Comparison of ENCODE assay signal across 13 cellular contexts in the genomic region with DNA sequence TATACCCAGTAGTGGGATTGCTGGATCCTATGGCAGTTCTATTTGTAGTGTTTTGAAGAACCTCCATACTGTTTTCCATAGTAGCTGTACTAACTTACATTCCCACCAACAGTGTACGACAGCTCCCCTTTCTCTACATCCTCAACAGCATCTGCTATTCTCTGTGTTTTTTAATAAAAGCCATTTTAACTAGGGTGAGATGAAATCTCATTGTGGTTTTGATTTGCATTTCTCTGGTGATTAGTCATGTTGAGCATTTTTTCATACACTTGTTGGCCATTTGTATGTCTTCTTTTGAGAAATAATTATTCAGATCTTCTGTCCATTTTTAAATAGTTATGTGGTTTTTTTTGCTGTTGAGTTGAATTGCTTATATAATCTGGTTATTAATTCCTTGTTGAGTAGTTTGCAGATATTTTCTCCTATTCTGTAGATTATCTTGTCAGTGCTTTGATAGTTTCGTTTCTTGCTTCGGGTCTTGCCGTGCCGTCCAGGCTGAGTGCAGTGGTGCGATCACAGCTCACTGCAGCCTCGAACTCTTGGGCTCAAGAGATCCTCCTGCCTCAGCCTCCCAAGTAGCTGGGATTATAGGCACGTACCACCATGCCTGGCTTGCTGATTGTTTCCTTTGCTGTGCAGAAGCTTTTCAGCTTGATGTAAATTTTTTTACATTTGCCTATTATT. TPM values are rescaled to one million over a fixed set of nuclear protein-coding genes. Genes with fewer than 3 reads are reported as not detected.
DNase-seq lines count a peak whose midpoint lies in the region; ATAC-seq, FAIRE-seq and TF ChIP-seq lines count a peak whose summit lies in the region.
"Had no signal": no experiment of that assay in that cellular context is flagged by ENCODE, and none has a peak within 500 bp of the region (broad histone marks: within the 10 kb centered on the region; RNA-seq: fewer than 3 reads in every experiment).

No MANE protein-coding gene starts in this region.

- TF ChIP-seq CTCF in fibroblast of villous mesenchyme (IDR thresholded peaks at IDR 0.05; ENCODE audit: insufficient read depth, low read depth, low read length) = no peak

- FAIRE-seq in GM12892 (lab: Jason Lieb, UNC) = peak; percentile 30

- peak; percentile 51 for ATAC-seq in GM21360 (IDR thresholded peaks at IDR 0.05; ENCODE audit: unreplicated experiment)
- ATAC-seq in HG03571 (IDR thresholded peaks at IDR 0.05; ENCODE audit: unreplicated experiment) = peak; percentile 58

- no peak for TF ChIP-seq POLR2A in GM12892 (IDR thresholded peaks at IDR 0.05; ENCODE audit: low read depth, low read length)

- H3K4me3 ChIP-seq in fibroblast of villous mesenchyme (ENCODE audit: low read depth, low read length) = no peak overlapping the region

- DNase-seq in GM12892 (ENCODE audit: insufficient read length) (no peak), fibroblast of villous mesenchyme (ENCODE audit: low read depth) (peak; percentile 20), SW480 (ENCODE audit: low spot score) (no peak), HT-29 (ENCODE audit: low spot score) (no peak), iPS-NIHi7 (ENCODE audit: extremely low spot score) (no peak), pons (ENCODE audit: low spot score) (no peak)
- DNase-seq: activated gamma-delta T cell treated with Interleukin-2 at 50 U/mL for 16 hours; DMS53; effector memory CD4-positive, alpha-beta T cell; MV-4-11 had no signal

RNA-seq across cellular contexts. Expression of a gene that starts 12.0 kb away (rescaled TPM):
- polyA plus RNA-seq in GM12892 (2012; ENCODE audit: missing spikeins) = 38.8 TPM
- total RNA-seq in fibroblast of villous mesenchyme = 22.5 and 35.4 TPM in 2 replicates
- total RNA-seq in HT-29 (2014; rRNA removed; shearing (Covaris generic)) = 44.3 and 56.9 TPM in 2 replicates

RNA-seq across cellular contexts. Expression of a gene that starts 18.4 kb away (rescaled TPM):
- 0.72 TPM for polyA plus RNA-seq in GM12892 (2012; ENCODE audit: missing spikeins)
- 0.32 and 0.43 TPM in 2 replicates for total RNA-seq in fibroblast of villous mesenchyme
- not detected in 2 replicates for total RNA-seq in HT-29 (2014; rRNA removed; shearing (Covaris generic))
- total RNA-seq: mucosa of gallbladder had no signal

RNA-seq across cellular contexts. Expression of a gene that starts 26.9 kb away (rescaled TPM):
- polyA plus RNA-seq in GM12892 (2012; ENCODE audit: missing spikeins) = 7.1 TPM
- 6.4 and 7.8 TPM in 2 replicates for total RNA-seq in fibroblast of villous mesenchyme
- total RNA-seq in HT-29 (2014; rRNA removed; shearing (Covaris generic)) = 4.7 and 5.6 TPM in 2 replicates

RNA-seq across cellular contexts. Expression of a gene that starts 32.8 kb away (rescaled TPM):
- 79.0 TPM for polyA plus RNA-seq in GM12892 (2012; ENCODE audit: missing spikeins)
- 50.3 and 59.6 TPM in 2 replicates for total RNA-seq in fibroblast of villous mesenchyme
- total RNA-seq in HT-29 (2014; rRNA removed; shearing (Covaris generic)) = 160 and 179 TPM in 2 replicates

RNA-seq across cellular contexts. Expression of a gene that starts 47.8 kb away (rescaled TPM):
- polyA plus RNA-seq in GM12892 (2012; ENCODE audit: missing spikeins) = 2.1 TPM
- total RNA-seq in fibroblast of villous mesenchyme = 2.6 and 4.2 TPM in 2 replicates
- 0.68 and 2.2 TPM in 2 replicates for total RNA-seq in HT-29 (2014; rRNA removed; shearing (Covaris generic))
